6 cellular contexts compared by ENCODE assay signal in the genomic region with DNA sequence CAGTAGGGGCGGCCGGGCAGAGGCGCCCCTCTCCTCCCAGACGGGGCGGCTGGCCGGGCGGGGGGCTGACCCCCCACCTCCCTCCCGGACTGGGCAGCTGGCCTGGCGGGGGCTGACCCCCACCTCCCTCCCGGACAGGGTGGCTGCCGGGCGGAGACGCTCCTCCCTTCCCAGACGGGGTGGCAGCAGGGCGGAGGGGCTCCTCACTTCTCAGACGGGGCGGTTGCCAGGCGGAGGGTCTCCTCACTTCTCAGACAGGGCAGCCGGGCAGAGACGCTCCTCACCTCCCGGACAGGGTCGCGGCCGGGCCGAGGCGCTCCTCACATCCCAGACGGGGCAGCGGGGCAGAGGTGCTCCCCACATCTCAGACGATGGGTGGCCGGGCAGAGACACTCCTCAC. TPM values are rescaled to one million over a fixed set of nuclear protein-coding genes. Genes with fewer than 3 reads are reported as not detected.
DNase-seq lines count a peak whose midpoint lies in the region; ATAC-seq, FAIRE-seq and TF ChIP-seq lines count a peak whose summit lies in the region.
"Not testable (repeated sequence)": the region's sequence is repeated elsewhere in the genome, so short reads cannot be mapped to it uniquely, and the experiment has no call there.

No MANE protein-coding gene starts in this region.

- not testable (repeated sequence) for H3K9me3 ChIP-seq in A549; MG63; right cardiac atrium (ENCODE audit: control insufficient read depth, low read length); right lobe of liver; sigmoid colon

- intact Hi-C loops in right cardiac atrium (cut with DNase I); right lobe of liver (cut with DNase I); sigmoid colon (cut with DNase I): not testable (repeated sequence)

- not testable (repeated sequence) for DNase-seq in A549 (ENCODE audit: low read depth in 1 of 2, low spot score in 1 of 2); MG63
- DNase-seq in activated CD4-positive, alpha-beta memory T cell treated with anti-CD3 and anti-CD28 coated beads, Interleukin-2, amount 10 ng/mL, durations not matched to agents 7 days and 5 days, result peak; percentile 14
- DNase-seq in right cardiac atrium (peak in 2 of 3 donors; percentile 18 to 46), right lobe of liver (peak in 2 of 3 donors; percentile 20 to 21), sigmoid colon (peak; percentile 45)

- H3K36me3 Mint-ChIP-seq in activated CD4-positive, alpha-beta memory T cell treated with anti-CD3 and anti-CD28 coated beads, Interleukin-2, amount 10 ng/mL, durations not matched to agents 7 days and 5 days (ENCODE audit: low read depth), result not testable (repeated sequence)

- not testable (repeated sequence) for TF ChIP-seq POLR2A in A549 (IDR thresholded peaks at IDR 0.05; ENCODE audit: low read length); right lobe of liver (IDR thresholded peaks at IDR 0.05); sigmoid colon (IDR thresholded peaks at IDR 0.05)

- WGBS in A549 (ENCODE audit: missing lambda C conversion rate), result 76% methylated on average over 9 of the region's 30 CpGs
- WGBS in right cardiac atrium, result 91% methylated on average over 30 of the region's 30 CpGs
- WGBS in right lobe of liver (ENCODE audit: insufficient coverage, low coverage, low lambda C conversion rate, missing lambda C conversion rate), result no CpG with 5 or more reads among the region's 30 CpGs
- WGBS in sigmoid colon, 2 donors, result 89 to 90% methylated on average over 30 of the region's 30 CpGs

- POLR2A ChIA-PET in A549 (lab: Yijun Ruan, JAX); activated CD4-positive, alpha-beta memory T cell treated with anti-CD3 and anti-CD28 coated beads, Interleukin-2, amount 10 ng/mL, durations not matched to agents 7 days and 5 days (lab: Charles Lee): not testable (repeated sequence)

- CTCF ChIA-PET in A549 (lab: Yijun Ruan, JAX); activated CD4-positive, alpha-beta memory T cell treated with anti-CD3 and anti-CD28 coated beads, Interleukin-2, amount 10 ng/mL, durations not matched to agents 7 days and 5 days (lab: Charles Lee): not testable (repeated sequence)

- TF ChIP-seq CTCF in A549 (IDR thresholded peaks at IDR 0.05); right lobe of liver (IDR thresholded peaks at IDR 0.05); sigmoid colon (IDR thresholded peaks at IDR 0.05): not testable (repeated sequence)

- peaks cover 21% of the 10 kb centered on the region for H3K4me1 ChIP-seq in A549
- not testable (repeated sequence) for H3K4me1 ChIP-seq in right cardiac atrium (ENCODE audit: control insufficient read depth, insufficient read depth, low read length); right lobe of liver; sigmoid colon

- not testable (repeated sequence) for ATAC-seq in A549, right cardiac atrium, right lobe of liver

- H3K4me3 ChIP-seq in A549; right cardiac atrium (ENCODE audit: low read length); right lobe of liver; sigmoid colon: not testable (repeated sequence)
- H3K4me3 ChIP-seq in MG63, result peak overlapping the region; percentile 50

- H3K27me3 Mint-ChIP-seq in activated CD4-positive, alpha-beta memory T cell treated with anti-CD3 and anti-CD28 coated beads, Interleukin-2, amount 10 ng/mL, durations not matched to agents 7 days and 5 days, result not testable (repeated sequence)

- FAIRE-seq in A549 (lab: Jason Lieb, UNC), result not testable (repeated sequence)

- TF ChIP-seq RAD21 in A549 (conservative IDR thresholded peaks at IDR 0.05 in 1 of 2, IDR thresholded peaks at IDR 0.05 in 1 of 2), result not testable (repeated sequence)

- H3K4me3 Mint-ChIP-seq in activated CD4-positive, alpha-beta memory T cell treated with anti-CD3 and anti-CD28 coated beads, Interleukin-2, amount 10 ng/mL, durations not matched to agents 7 days and 5 days, result not testable (repeated sequence)

- not testable (repeated sequence) for TF ChIP-seq EP300 in A549 (IDR thresholded peaks at IDR 0.05); sigmoid colon (IDR thresholded peaks at IDR 0.05)

- H3K4me2 ChIP-seq in A549, result peak overlapping the region; percentile 48; the same call in 1 of the 3 replicates

- H3K27ac ChIP-seq in A549, result peak overlapping the region; percentile 71 to 82; a peak in 4 of 6 replicates
- not testable (repeated sequence) for H3K27ac ChIP-seq in right cardiac atrium (ENCODE audit: low read length); right lobe of liver; sigmoid colon

- not testable (repeated sequence) for H3K4me1 Mint-ChIP-seq in activated CD4-positive, alpha-beta memory T cell treated with anti-CD3 and anti-CD28 coated beads, Interleukin-2, amount 10 ng/mL, durations not matched to agents 7 days and 5 days

- not testable (repeated sequence) for H3K27ac Mint-ChIP-seq in activated CD4-positive, alpha-beta memory T cell treated with anti-CD3 and anti-CD28 coated beads, Interleukin-2, amount 10 ng/mL, durations not matched to agents 7 days and 5 days

- H3K36me3 ChIP-seq in MG63, right lobe of liver, sigmoid colon: not testable (repeated sequence)

- not testable (repeated sequence) for H3K27me3 ChIP-seq in MG63; right cardiac atrium (ENCODE audit: control insufficient read depth, insufficient read depth); right lobe of liver; sigmoid colon

- not testable (repeated sequence) for H3K9me3 Mint-ChIP-seq in activated CD4-positive, alpha-beta memory T cell treated with anti-CD3 and anti-CD28 coated beads, Interleukin-2, amount 10 ng/mL, durations not matched to agents 7 days and 5 days

RNA-seq across cellular contexts. Expression of a gene that starts 11.1 kb away (rescaled TPM):
- polyA plus RNA-seq in A549 (2011; rRNA removed) (35.9 and 38.9 TPM in 2 replicates), A549 (2017; fragmentation: RNase III; extraction: RNeasy Plus Mini Kit Qiagen cat#74134 plus additional on column Dnase treatment) (14.9 to 15.4 TPM (median 15.1 TPM) in 3 replicates), right cardiac atrium (8.3 TPM), sigmoid colon (10 to 100 TPM in 1 of 3 donors, 1 to 10 TPM in 2; 7.2 to 14.7 (median 7.9) TPM)
- polyA plus RNA-seq in A549 (2012; cell fraction: cytosol; rRNA removed), result 5.7 and 7.2 TPM in 2 replicates
- 7.5 and 12.1 TPM in 2 replicates for polyA plus RNA-seq in A549 (2012; cell fraction: nucleus; rRNA removed)
- polyA minus RNA-seq in A549 (2011; rRNA and poly(A)+ RNA removed), result 43.0 and 47.5 TPM in 2 replicates
- total RNA-seq in MG63 (2014; rRNA removed; shearing (Covaris generic); ENCODE audit: low replicate concordance), result 6.2 and 13.2 TPM in 2 replicates
- 10 to 100 TPM; 30.5 to 31.3 TPM for total RNA-seq in activated CD4-positive, alpha-beta memory T cell treated with anti-CD3 and anti-CD28 coated beads, Interleukin-2, amount 10 ng/mL, durations not matched to agents 7 days and 5 days
- total RNA-seq in right cardiac atrium (10 to 100 TPM; 21.2 to 26.9 (median 23.5) TPM), right lobe of liver (10 to 100 TPM in 5 of 6 experiments, 1 to 10 TPM in 1; 9.7 to 16.0 (median 12.9) TPM), sigmoid colon (10 to 100 TPM; 29.3 to 37.9 (median 31.5) TPM)

RNA-seq across cellular contexts. Expression of a gene that starts 26.4 kb away (rescaled TPM):
- polyA plus RNA-seq in A549 (2011; rRNA removed) (154 and 159 TPM in 2 replicates), A549 (2017; fragmentation: RNase III; extraction: RNeasy Plus Mini Kit Qiagen cat#74134 plus additional on column Dnase treatment) (122 to 128 TPM (median 125 TPM) in 3 replicates), right cardiac atrium (8.6 TPM), sigmoid colon (10 to 100 TPM in 2 of 3 donors, 1 to 10 TPM in 1; 9.0 to 35.6 (median 21.5) TPM)
- polyA plus RNA-seq in A549 (2012; cell fraction: cytosol; rRNA removed), result 191 and 192 TPM in 2 replicates
- polyA plus RNA-seq in A549 (2012; cell fraction: nucleus; rRNA removed), result 203 and 229 TPM in 2 replicates
- polyA minus RNA-seq in A549 (2011; rRNA and poly(A)+ RNA removed), result 103 and 114 TPM in 2 replicates
- total RNA-seq in MG63 (2014; rRNA removed; shearing (Covaris generic); ENCODE audit: low replicate concordance), result 9.5 and 38.6 TPM in 2 replicates
- 10 to 100 TPM; 30.1 to 33.4 TPM for total RNA-seq in activated CD4-positive, alpha-beta memory T cell treated with anti-CD3 and anti-CD28 coated beads, Interleukin-2, amount 10 ng/mL, durations not matched to agents 7 days and 5 days
- total RNA-seq in right cardiac atrium (10 to 100 TPM in 2 of 4 donors, 1 to 10 TPM in 2; 8.1 to 36.8 (median 9.4) TPM), right lobe of liver (10 to 100 TPM in 2 of 6 experiments, 1 to 10 TPM in 4; 2.5 to 21.8 (median 8.5) TPM), sigmoid colon (10 to 100 TPM; 11.8 to 20.8 (median 15.6) TPM)
